ENCODE assay signal across 15 cellular contexts in genomic region chr3:183378008-183378407, GRCh38. TPM values are rescaled to one million over a fixed set of nuclear protein-coding genes. Genes with fewer than 3 reads are reported as not detected.
DNase-seq lines count a peak whose midpoint lies in the region; TF ChIP-seq lines count a peak whose summit lies in the region.
"Had no signal": no experiment of that assay in that cellular context is flagged by ENCODE, and none has a peak within 500 bp of the region (broad histone marks: within the 10 kb centered on the region; RNA-seq: fewer than 3 reads in every experiment).

No MANE protein-coding gene starts in this region.

- no peak for TF ChIP-seq POLR2A in tibial nerve (IDR thresholded peaks at IDR 0.05)
- no peak for TF ChIP-seq POLR2A in stomach (IDR thresholded peaks at IDR 0.05)

- WGBS in esophagus, 2 donors, result 95% methylated on average over 3 of the region's 3 CpGs
- 93 to 98% methylated on average over 3 of the region's 3 CpGs for WGBS in tibial nerve, 2 donors
- WGBS in stomach, 5 donors, result 78 to 93% (median 88%) methylated on average over 3 of the region's 3 CpGs

- H3K9me3 ChIP-seq in esophagus (ENCODE audit: control insufficient read depth in 2 of 2, insufficient read depth in 1 of 2, low read depth in 1 of 2, low read length in 1 of 2), result no peaks in the 10 kb centered on the region
- H3K9me3 ChIP-seq in tibial nerve, result no peaks in the 10 kb centered on the region
- H3K9me3 ChIP-seq in stomach, result no peaks in the 10 kb centered on the region
- H3K9me3 ChIP-seq: heart right ventricle had no signal

- TF ChIP-seq EP300 in tibial nerve (IDR thresholded peaks at IDR 0.05) (no peak), stomach (IDR thresholded peaks at IDR 0.05) (no peak)

- no peak for TF ChIP-seq CTCF in tibial nerve (IDR thresholded peaks at IDR 0.05)
- no peak for TF ChIP-seq CTCF in stomach (IDR thresholded peaks at IDR 0.05)

- H3K36me3 ChIP-seq in esophagus (ENCODE audit: control insufficient read depth in 2 of 2, insufficient read depth in 2 of 2, low read length in 1 of 2) (no peaks in the 10 kb centered on the region), tibial nerve (no peaks in the 10 kb centered on the region), stomach (no peaks in the 10 kb centered on the region)
- H3K36me3 ChIP-seq: heart right ventricle had no signal

- DNase-seq in DMS53 treated with DMSO at 0.1 percent for 48 hours (lab: John Stamatoyannopoulos, UW; ENCODE audit: unreplicated experiment), result peak; percentile 91
- DNase-seq in NCI-H146 treated with DMSO at 0.1 percent for 48 hours (lab: John Stamatoyannopoulos, UW; ENCODE audit: unreplicated experiment), result peak; percentile 99
- DNase-seq in NCI-H748 (lab: John Stamatoyannopoulos, UW; ENCODE audit: unreplicated experiment), result peak; percentile 96
- no peak for DNase-seq in DMS 273 (lab: John Stamatoyannopoulos, UW; ENCODE audit: unreplicated experiment)
- DNase-seq in tibial nerve (ENCODE audit: low spot score in 2 of 2), result no peak
- DNase-seq in stomach, result no peak
- no peak for DNase-seq in stimulated activated CD4-positive, alpha-beta T cell treated with anti-CD3 and anti-CD28 coated beads, Interleukin-4, amount 100 ng/mL, for 24 hours
- DNase-seq: activated CD4-positive, CD25-positive, alpha-beta regulatory T cell; activated CD8-positive, alpha-beta memory T cell treated with anti-CD3 and anti-CD28 coated beads, Interleukin-2, amount 50 U/mL, for 4 hours; heart right ventricle; KBM-7; NCI-H2171 treated with DMSO at 0.1 percent for 48 hours; posterior cingulate gyrus; T-cell had no signal

- intact Hi-C loops in stomach (cut with DNase I; ENCODE audit: low total_unique reads), result no loop called here

- H3K27ac ChIP-seq in esophagus (ENCODE audit: low read depth in 2 of 2, low read length in 1 of 2), result peak overlapping the region; percentile 40 to 55
- no peak overlapping the region for H3K27ac ChIP-seq in tibial nerve
- H3K27ac ChIP-seq in stomach, result no peak overlapping the region
- H3K27ac ChIP-seq: heart right ventricle had no signal

- H3K4me1 ChIP-seq in esophagus (ENCODE audit: control insufficient read depth in 2 of 2, insufficient read depth in 2 of 2, low read length in 1 of 2) (no peaks in the 10 kb centered on the region), tibial nerve (no peaks in the 10 kb centered on the region), stomach (peaks cover 0 to 27% (median 2%) of the 10 kb centered on the region in 4 donors)

- no peaks in the 10 kb centered on the region for H3K27me3 ChIP-seq in esophagus (ENCODE audit: control insufficient read depth in 1 of 2, insufficient read depth in 2 of 2, low read length in 2 of 2)
- H3K27me3 ChIP-seq in tibial nerve, result no peaks in the 10 kb centered on the region
- H3K27me3 ChIP-seq in stomach, result no peaks in the 10 kb centered on the region

- H3K4me3 ChIP-seq in esophagus (ENCODE audit: low read depth in 1 of 2, low read length in 2 of 2) (no peak overlapping the region), tibial nerve (no peak overlapping the region), stomach (no peak overlapping the region)
- H3K4me3 ChIP-seq: heart right ventricle had no signal

RNA-seq across cellular contexts. Expression of gene MCF2L2, which starts 50.4 kb away (rescaled TPM):
- polyA plus RNA-seq in esophagus, result under 1 TPM; 0.21 to 0.26 TPM
- 10 to 100 TPM in 1 of 4 donors, 1 to 10 TPM in 2, under 1 TPM in 1; 0.90 to 24.9 (median 1.8) TPM for total RNA-seq in tibial nerve
- 1 to 10 TPM in 1 of 5 donors, under 1 TPM in 2, not detected in 2; 0.14 to 2.0 (median 0.29) TPM for total RNA-seq in stomach
- polyA plus RNA-seq in stomach, result under 1 TPM; 0.05 to 0.46 (median 0.12) TPM

Comparison
In these comparisons a context has a peak if more than half of its experiments do, and no peak if none do; other contexts are left out.
1. DNase-seq: peak in DMS53 treated with DMSO at 0.1 percent for 48 hours (single experiment), NCI-H146 treated with DMSO at 0.1 percent for 48 hours (single experiment) and NCI-H748 (single experiment); none in DMS 273 (single experiment), tibial nerve (0 of 2), stomach (single experiment) and stimulated activated CD4-positive, alpha-beta T cell treated with anti-CD3 and anti-CD28 coated beads, Interleukin-4, amount 100 ng/mL, for 24 hours (single experiment).
2. H3K27ac ChIP-seq: peak in esophagus (2 of 2); none in tibial nerve (0 of 4) and stomach (0 of 5).